1 cellular context compared by ENCODE assay signal in the genomic region with DNA sequence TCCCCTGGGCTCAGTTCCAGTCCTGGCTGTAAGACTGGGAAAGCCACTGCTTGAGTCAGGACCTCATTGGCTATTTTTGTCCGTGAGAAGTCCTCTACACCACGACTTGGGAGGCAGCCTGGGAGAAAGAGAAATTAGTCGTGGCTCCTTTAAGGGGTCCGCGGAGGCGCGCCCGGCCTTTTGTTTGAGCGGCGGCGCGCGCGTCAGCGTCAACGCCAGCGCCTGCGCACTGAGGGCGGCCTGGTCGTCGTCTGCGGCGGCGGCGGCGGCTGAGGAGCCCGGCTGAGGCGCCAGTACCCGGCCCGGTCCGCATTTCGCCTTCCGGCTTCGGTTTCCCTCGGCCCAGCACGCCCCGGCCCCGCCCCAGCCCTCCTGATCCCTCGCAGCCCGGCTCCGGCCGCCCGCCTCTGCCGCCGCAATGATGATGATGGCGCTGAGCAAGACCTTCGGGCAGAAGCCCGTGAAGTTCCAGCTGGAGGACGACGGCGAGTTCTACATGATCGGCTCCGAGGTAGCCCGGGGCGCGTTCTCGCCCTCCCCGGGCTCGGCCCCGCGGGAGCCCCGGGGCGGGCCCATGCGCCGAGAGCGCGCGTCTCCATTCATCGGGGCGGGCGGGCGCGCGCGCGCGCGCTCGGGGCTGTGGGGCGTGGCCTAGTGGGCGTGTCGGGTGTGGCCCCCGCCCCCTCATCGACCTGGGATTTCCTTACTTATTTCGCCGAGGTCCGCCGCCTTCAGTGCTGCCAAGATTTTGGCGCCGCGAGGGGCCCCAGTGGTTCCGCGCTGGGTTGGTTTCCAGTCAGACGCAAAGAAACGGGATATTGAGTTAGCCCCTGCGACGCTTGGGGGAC.
A peak's percentile ranks its signal among the peaks of the same experiment; 100 is the strongest.
TF ChIP-seq lines count a peak whose summit lies in the region.

A gene (plus strand): TSS at position 215 of the 848 bp plus-strand sequence. CDS start 204 bp downstream, at position 419.

TF ChIP-seq in HepG2, 621 proteins besides CTCF, POLR2A, EP300 and RAD21 (continued from another document and continues in another):
- TF ChIP-seq ZSCAN20 (CRISPR knock-in tag; IDR thresholded peaks at IDR 0.05; ENCODE audit: borderline replicate concordance), result 0 out of 2 replicates have a peak, but pooled peaks have one; percentile 85
- no peak for TF ChIP-seq LCORL (IDR thresholded peaks at IDR 0.05)
- TF ChIP-seq LCORL (CRISPR knock-in tag; IDR thresholded peaks at IDR 0.05), result no peak; the same call in 1 of the 2 replicates
- TF ChIP-seq ZNF788 (CRISPR knock-in tag; IDR thresholded peaks at IDR 0.05; ENCODE audit: borderline replicate concordance), result peak; percentile 51; the same call in 1 of the 2 replicates
- peak; percentile 17; the same call in 1 of the 2 replicates for TF ChIP-seq MTA1 (CRISPR knock-in tag; IDR thresholded peaks at IDR 0.05; ENCODE audit: borderline replicate concordance)
- peak; percentile 25; the same call in 1 of the 2 replicates for TF ChIP-seq MYC (CRISPR knock-in tag; IDR thresholded peaks at IDR 0.05; ENCODE audit: borderline replicate concordance)
- no peak for TF ChIP-seq MATR3 (CRISPR knock-in tag; IDR thresholded peaks at IDR 0.05)
- TF ChIP-seq ZNF3 (CRISPR knock-in tag; IDR thresholded peaks at IDR 0.05), result no peak
- TF ChIP-seq ZNF224 (CRISPR knock-in tag; IDR thresholded peaks at IDR 0.05), result peak; percentile 68; the same call in 1 of the 2 replicates
- TF ChIP-seq RARA (CRISPR knock-in tag; IDR thresholded peaks at IDR 0.05), result no peak
- TF ChIP-seq ZNF766 (CRISPR knock-in tag; IDR thresholded peaks at IDR 0.05; ENCODE audit: borderline replicate concordance), result peak; percentile 38; the same call in 1 of the 2 replicates
- no peak for TF ChIP-seq FOSL2 (CRISPR knock-in tag; IDR thresholded peaks at IDR 0.05)
- TF ChIP-seq BRCA1 (CRISPR knock-in tag; IDR thresholded peaks at IDR 0.05), result no peak
- TF ChIP-seq, protein P1, sequence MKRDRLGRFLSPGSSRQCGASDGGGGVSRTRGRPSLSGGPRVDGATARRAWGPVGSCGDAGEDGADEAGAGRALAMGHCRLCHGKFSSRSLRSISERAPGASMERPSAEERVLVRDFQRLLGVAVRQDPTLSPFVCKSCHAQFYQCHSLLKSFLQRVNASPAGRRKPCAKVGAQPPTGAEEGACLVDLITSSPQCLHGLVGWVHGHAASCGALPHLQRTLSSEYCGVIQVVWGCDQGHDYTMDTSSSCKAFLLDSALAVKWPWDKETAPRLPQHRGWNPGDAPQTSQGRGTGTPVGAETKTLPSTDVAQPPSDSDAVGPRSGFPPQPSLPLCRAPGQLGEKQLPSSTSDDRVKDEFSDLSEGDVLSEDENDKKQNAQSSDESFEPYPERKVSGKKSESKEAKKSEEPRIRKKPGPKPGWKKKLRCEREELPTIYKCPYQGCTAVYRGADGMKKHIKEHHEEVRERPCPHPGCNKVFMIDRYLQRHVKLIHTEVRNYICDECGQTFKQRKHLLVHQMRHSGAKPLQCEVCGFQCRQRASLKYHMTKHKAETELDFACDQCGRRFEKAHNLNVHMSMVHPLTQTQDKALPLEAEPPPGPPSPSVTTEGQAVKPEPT (CRISPR knock-in tag; IDR thresholded peaks at IDR 0.05; ENCODE audit: low read depth), result no peak
- TF ChIP-seq RFXANK (CRISPR knock-in tag; IDR thresholded peaks at IDR 0.05), result no peak
- peak; percentile 38; the same call in 1 of the 2 replicates for TF ChIP-seq ZNF335 (CRISPR knock-in tag; IDR thresholded peaks at IDR 0.05)
- TF ChIP-seq PRPF4 (IDR thresholded peaks at IDR 0.05; ENCODE audit: low read depth, low read length, poor library complexity, severe bottlenecking), result no peak
- no peak for TF ChIP-seq ZFP36L2 (CRISPR knock-in tag; IDR thresholded peaks at IDR 0.05)
- no peak for TF ChIP-seq SOX13 (IDR thresholded peaks at IDR 0.05)
- no peak for TF ChIP-seq SOX13 (CRISPR knock-in tag; conservative IDR thresholded peaks at IDR 0.05 in 1 of 2, IDR thresholded peaks at IDR 0.05 in 1 of 2)
- no peak for TF ChIP-seq TEAD3 (CRISPR knock-in tag; optimal IDR thresholded peaks at IDR 0.05; ENCODE audit: borderline replicate concordance)
- TF ChIP-seq TSC22D2 (CRISPR knock-in tag; IDR thresholded peaks at IDR 0.05; ENCODE audit: borderline replicate concordance), result no peak
- TF ChIP-seq HHEX (CRISPR knock-in tag; IDR thresholded peaks at IDR 0.05), result no peak
- no peak for TF ChIP-seq SRF (IDR thresholded peaks at IDR 0.05; ENCODE audit: low read depth, low read length)
- TF ChIP-seq HNRNPK (IDR thresholded peaks at IDR 0.05; ENCODE audit: low read depth, low read length, poor library complexity, severe bottlenecking), result peak; percentile 27
- TF ChIP-seq, protein P2, sequence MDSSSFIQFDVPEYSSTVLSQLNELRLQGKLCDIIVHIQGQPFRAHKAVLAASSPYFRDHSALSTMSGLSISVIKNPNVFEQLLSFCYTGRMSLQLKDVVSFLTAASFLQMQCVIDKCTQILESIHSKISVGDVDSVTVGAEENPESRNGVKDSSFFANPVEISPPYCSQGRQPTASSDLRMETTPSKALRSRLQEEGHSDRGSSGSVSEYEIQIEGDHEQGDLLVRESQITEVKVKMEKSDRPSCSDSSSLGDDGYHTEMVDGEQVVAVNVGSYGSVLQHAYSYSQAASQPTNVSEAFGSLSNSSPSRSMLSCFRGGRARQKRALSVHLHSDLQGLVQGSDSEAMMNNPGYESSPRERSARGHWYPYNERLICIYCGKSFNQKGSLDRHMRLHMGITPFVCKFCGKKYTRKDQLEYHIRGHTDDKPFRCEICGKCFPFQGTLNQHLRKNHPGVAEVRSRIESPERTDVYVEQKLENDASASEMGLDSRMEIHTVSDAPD (CRISPR knock-in tag; IDR thresholded peaks at IDR 0.05), result no peak
- TF ChIP-seq MAFK (conservative IDR thresholded peaks at IDR 0.05 in 1 of 2, IDR thresholded peaks at IDR 0.05 in 1 of 2; ENCODE audit: low read length in 2 of 2), result no peak
- TF ChIP-seq ZNF136 (CRISPR knock-in tag; IDR thresholded peaks at IDR 0.05; ENCODE audit: low read depth), result no peak
- TF ChIP-seq, protein P3, sequence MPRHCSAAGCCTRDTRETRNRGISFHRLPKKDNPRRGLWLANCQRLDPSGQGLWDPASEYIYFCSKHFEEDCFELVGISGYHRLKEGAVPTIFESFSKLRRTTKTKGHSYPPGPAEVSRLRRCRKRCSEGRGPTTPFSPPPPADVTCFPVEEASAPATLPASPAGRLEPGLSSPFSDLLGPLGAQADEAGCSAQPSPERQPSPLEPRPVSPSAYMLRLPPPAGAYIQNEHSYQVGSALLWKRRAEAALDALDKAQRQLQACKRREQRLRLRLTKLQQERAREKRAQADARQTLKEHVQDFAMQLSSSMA (CRISPR knock-in tag; IDR thresholded peaks at IDR 0.05), result peak; percentile 55; the same call in 1 of the 2 replicates
- TF ChIP-seq ZNF598 (CRISPR knock-in tag; IDR thresholded peaks at IDR 0.05; ENCODE audit: borderline replicate concordance), result no peak
- TF ChIP-seq ZBTB21 (CRISPR knock-in tag; IDR thresholded peaks at IDR 0.05), result no peak
- TF ChIP-seq, protein P4, sequence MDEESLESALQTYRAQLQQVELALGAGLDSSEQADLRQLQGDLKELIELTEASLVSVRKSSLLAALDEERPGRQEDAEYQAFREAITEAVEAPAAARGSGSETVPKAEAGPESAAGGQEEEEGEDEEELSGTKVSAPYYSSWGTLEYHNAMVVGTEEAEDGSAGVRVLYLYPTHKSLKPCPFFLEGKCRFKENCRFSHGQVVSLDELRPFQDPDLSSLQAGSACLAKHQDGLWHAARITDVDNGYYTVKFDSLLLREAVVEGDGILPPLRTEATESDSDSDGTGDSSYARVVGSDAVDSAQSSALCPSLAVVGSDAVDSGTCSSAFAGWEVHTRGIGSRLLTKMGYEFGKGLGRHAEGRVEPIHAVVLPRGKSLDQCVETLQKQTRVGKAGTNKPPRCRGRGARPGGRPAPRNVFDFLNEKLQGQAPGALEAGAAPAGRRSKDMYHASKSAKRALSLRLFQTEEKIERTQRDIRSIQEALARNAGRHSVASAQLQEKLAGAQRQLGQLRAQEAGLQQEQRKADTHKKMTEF (CRISPR knock-in tag; IDR thresholded peaks at IDR 0.05), result peak; percentile 65; the same call in 1 of the 2 replicates
- peak; percentile 31; the same call in 1 of the 2 replicates for TF ChIP-seq ARNT2 (CRISPR knock-in tag; IDR thresholded peaks at IDR 0.05; ENCODE audit: low read depth)
- TF ChIP-seq PITX1 (CRISPR knock-in tag; IDR thresholded peaks at IDR 0.05), result 0 out of 2 replicates have a peak, but pooled peaks have one; percentile 24
- TF ChIP-seq NR2F6 (IDR thresholded peaks at IDR 0.05), result no peak
- TF ChIP-seq NR2F6 (CRISPR knock-in tag; IDR thresholded peaks at IDR 0.05), result no peak
- no peak for TF ChIP-seq ZNF772 (CRISPR knock-in tag; IDR thresholded peaks at IDR 0.05)
- no peak; the same call in 1 of the 2 replicates for TF ChIP-seq THAP11 (CRISPR knock-in tag; IDR thresholded peaks at IDR 0.05)
- peak; percentile 31; the same call in 1 of the 2 replicates for TF ChIP-seq SALL1 (CRISPR knock-in tag; IDR thresholded peaks at IDR 0.05)
- TF ChIP-seq, protein P5, sequence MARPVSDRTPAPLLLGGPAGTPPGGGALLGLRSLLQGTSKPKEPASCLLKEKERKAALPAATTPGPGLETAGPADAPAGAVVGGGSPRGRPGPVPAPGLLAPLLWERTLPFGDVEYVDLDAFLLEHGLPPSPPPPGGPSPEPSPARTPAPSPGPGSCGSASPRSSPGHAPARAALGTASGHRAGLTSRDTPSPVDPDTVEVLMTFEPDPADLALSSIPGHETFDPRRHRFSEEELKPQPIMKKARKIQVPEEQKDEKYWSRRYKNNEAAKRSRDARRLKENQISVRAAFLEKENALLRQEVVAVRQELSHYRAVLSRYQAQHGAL (CRISPR knock-in tag; IDR thresholded peaks at IDR 0.05; ENCODE audit: not compliant biosample characterization), result no peak
- TF ChIP-seq ZNF790 (CRISPR knock-in tag; IDR thresholded peaks at IDR 0.05; ENCODE audit: borderline replicate concordance), result no peak
- no peak for TF ChIP-seq ISX (CRISPR knock-in tag; conservative IDR thresholded peaks at IDR 0.05)
- TF ChIP-seq MAFG (CRISPR knock-in tag; IDR thresholded peaks at IDR 0.05), result no peak
- TF ChIP-seq HOXA5 (CRISPR knock-in tag; IDR thresholded peaks at IDR 0.05), result no peak; the same call in 1 of the 2 replicates
- TF ChIP-seq, protein P6, sequence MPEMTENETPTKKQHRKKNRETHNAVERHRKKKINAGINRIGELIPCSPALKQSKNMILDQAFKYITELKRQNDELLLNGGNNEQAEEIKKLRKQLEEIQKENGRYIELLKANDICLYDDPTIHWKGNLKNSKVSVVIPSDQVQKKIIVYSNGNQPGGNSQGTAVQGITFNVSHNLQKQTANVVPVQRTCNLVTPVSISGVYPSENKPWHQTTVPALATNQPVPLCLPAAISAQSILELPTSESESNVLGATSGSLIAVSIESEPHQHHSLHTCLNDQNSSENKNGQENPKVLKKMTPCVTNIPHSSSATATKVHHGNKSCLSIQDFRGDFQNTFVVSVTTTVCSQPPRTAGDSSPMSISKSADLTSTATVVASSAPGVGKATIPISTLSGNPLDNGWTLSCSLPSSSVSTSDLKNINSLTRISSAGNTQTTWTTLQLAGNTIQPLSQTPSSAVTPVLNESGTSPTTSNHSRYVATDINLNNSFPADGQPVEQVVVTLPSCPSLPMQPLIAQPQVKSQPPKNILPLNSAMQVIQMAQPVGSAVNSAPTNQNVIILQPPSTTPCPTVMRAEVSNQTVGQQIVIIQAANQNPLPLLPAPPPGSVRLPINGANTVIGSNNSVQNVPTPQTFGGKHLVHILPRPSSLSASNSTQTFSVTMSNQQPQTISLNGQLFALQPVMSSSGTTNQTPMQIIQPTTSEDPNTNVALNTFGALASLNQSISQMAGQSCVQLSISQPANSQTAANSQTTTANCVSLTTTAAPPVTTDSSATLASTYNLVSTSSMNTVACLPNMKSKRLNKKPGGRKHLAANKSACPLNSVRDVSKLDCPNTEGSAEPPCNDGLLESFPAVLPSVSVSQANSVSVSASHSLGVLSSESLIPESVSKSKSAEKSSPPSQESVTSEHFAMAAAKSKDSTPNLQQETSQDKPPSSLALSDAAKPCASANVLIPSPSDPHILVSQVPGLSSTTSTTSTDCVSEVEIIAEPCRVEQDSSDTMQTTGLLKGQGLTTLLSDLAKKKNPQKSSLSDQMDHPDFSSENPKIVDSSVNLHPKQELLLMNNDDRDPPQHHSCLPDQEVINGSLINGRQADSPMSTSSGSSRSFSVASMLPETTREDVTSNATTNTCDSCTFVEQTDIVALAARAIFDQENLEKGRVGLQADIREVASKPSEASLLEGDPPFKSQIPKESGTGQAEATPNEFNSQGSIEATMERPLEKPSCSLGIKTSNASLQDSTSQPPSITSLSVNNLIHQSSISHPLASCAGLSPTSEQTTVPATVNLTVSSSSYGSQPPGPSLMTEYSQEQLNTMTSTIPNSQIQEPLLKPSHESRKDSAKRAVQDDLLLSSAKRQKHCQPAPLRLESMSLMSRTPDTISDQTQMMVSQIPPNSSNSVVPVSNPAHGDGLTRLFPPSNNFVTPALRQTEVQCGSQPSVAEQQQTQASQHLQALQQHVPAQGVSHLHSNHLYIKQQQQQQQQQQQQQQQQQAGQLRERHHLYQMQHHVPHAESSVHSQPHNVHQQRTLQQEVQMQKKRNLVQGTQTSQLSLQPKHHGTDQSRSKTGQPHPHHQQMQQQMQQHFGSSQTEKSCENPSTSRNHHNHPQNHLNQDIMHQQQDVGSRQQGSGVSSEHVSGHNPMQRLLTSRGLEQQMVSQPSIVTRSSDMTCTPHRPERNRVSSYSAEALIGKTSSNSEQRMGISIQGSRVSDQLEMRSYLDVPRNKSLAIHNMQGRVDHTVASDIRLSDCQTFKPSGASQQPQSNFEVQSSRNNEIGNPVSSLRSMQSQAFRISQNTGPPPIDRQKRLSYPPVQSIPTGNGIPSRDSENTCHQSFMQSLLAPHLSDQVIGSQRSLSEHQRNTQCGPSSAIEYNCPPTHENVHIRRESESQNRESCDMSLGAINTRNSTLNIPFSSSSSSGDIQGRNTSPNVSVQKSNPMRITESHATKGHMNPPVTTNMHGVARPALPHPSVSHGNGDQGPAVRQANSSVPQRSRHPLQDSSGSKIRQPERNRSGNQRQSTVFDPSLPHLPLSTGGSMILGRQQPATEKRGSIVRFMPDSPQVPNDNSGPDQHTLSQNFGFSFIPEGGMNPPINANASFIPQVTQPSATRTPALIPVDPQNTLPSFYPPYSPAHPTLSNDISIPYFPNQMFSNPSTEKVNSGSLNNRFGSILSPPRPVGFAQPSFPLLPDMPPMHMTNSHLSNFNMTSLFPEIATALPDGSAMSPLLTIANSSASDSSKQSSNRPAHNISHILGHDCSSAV (CRISPR knock-in tag; IDR thresholded peaks at IDR 0.05; ENCODE audit: borderline replicate concordance), result no peak
- no peak for TF ChIP-seq ZNF562 (CRISPR knock-in tag; IDR thresholded peaks at IDR 0.05; ENCODE audit: borderline replicate concordance)
- TF ChIP-seq POGZ (CRISPR knock-in tag; IDR thresholded peaks at IDR 0.05), result no peak
- TF ChIP-seq TCF7 (IDR thresholded peaks at IDR 0.05; ENCODE audit: low read depth), result no peak
- TF ChIP-seq KLF9 (CRISPR knock-in tag; IDR thresholded peaks at IDR 0.05; ENCODE audit: low read depth), result no peak
